Comparison of ENCODE assay signal across 8 cellular contexts in the genomic region with DNA sequence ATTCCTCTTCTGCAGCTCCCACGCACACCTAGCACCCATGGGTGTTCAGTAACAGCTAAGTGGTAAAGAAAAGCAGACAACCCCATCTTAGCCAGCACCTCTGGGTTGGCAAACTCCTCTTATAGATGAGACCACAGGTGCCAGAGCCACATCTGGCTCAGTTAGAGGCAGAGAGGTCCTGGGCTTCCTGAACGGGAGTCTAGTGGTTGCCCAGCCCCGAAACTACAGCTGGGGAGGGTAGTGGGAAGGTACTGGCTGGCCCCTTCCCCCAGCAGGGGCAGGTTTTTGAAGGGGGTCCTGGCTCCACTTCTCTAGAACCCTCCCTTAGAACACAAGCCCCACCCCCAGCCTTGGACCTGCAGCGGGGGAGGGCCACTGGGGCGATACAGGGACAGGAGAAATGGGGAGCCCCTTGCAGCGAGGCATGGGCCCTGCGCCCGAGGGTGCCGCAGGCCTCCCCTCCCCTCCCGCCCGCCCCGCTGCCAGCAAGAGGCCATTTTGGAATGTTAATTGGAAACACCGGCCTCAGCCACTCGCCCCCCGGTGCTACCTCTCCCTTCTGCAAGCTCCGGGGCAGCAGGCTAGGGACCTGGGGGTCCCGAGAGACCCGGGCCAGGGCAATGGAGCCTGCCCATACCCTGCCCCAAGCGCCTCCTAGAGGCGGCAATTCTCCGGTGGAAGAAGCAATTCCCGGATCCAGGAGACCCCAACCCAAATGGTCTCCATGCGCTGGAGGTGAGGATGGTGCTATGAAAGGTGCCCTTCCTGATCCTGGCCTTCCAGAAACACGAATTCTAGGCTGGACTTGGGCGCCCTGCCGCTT. TPM values are rescaled to one million over a fixed set of nuclear protein-coding genes. Genes with fewer than 3 reads are reported as not detected.
DNase-seq lines count a peak whose midpoint lies in the region; ATAC-seq, FAIRE-seq and TF ChIP-seq lines count a peak whose summit lies in the region.

No MANE protein-coding gene starts in this region.

- H3K4me1 ChIP-seq in adrenal gland (replicated peaks in 1 of 2) = peaks cover 23 to 68% of the 10 kb centered on the region in 2 donors
- peaks cover 15 to 47% of the 10 kb centered on the region in 2 donors for H3K4me1 ChIP-seq in kidney (ENCODE audit: control insufficient read depth in 1 of 2, insufficient read depth in 1 of 2, low read depth in 1 of 2, low read length in 2 of 2)

- peaks cover 0 to 6% (median 0%) of the 10 kb centered on the region in 3 donors for H3K27me3 Mint-ChIP-seq in CD14-positive monocyte (ENCODE audit: low read depth in 3 of 3)

- peak overlapping the region; percentile 16 to 93 (median 78) for H3K27ac Mint-ChIP-seq in CD14-positive monocyte

- peaks cover 47% of the 10 kb centered on the region for H3K4me1 Mint-ChIP-seq in CD14-positive monocyte

- TF ChIP-seq CTCF in CD14-positive monocyte (IDR thresholded peaks at IDR 0.05) (peak; percentile 28), adrenal gland (IDR thresholded peaks at IDR 0.05) (no peak), kidney (IDR thresholded peaks at IDR 0.05; ENCODE audit: borderline replicate concordance, extremely low read depth, insufficient read depth) (peak; percentile 5)

- peaks cover 0 to 1% (median 0%) of the 10 kb centered on the region in 7 donors for H3K9me3 Mint-ChIP-seq in CD14-positive monocyte

- no peak for FAIRE-seq in kidney (lab: Jason Lieb, UNC)

- no peaks in the 10 kb centered on the region for H3K9me3 ChIP-seq in MG63
- no peaks in the 10 kb centered on the region for H3K9me3 ChIP-seq in adrenal gland (replicated peaks in 1 of 3)
- H3K9me3 ChIP-seq in kidney (ENCODE audit: control insufficient read depth in 1 of 2, low read length in 2 of 2) = no peaks in the 10 kb centered on the region

- intact Hi-C loops in CD14-positive monocyte (cut with micrococcal nuclease) = loop anchor here (5.0 kb wide), 4 partner anchors 53 to 113 kb away; partner anchors contain the start of genes PARP3 (in 1 of the 2), RPL29 (in 1 of the 2) and RRP9 (in 1 of the 2)
- intact Hi-C loops in adrenal gland (cut with DNase I) = loop anchor here (5.0 kb wide), 2 partner anchors 38 to 53 kb away; no protein-coding TSS in a partner anchor
- intact Hi-C loops in kidney (cut with DNase I) = no loop called here

- H3K27me3 ChIP-seq in MG63 (no peaks in the 10 kb centered on the region), adrenal gland (no peaks in the 10 kb centered on the region)

- peak overlapping the region; percentile 91 to 96 for H3K4me3 Mint-ChIP-seq in CD14-positive monocyte

- ATAC-seq in GM18511 (IDR thresholded peaks at IDR 0.05; ENCODE audit: unreplicated experiment) = no peak

- 18 to 30% (median 29%) methylated on average over 9 to 26 of the region's 26 CpGs for WGBS in adrenal gland, 4 donors

- peak overlapping the region; percentile 86 for H3K9ac ChIP-seq in kidney (ENCODE audit: low read length in 2 of 2)

- H3K36me3 ChIP-seq in MG63 = peaks cover 24% of the 10 kb centered on the region
- peaks cover 0 to 36% of the 10 kb centered on the region in 2 donors for H3K36me3 ChIP-seq in adrenal gland (replicated peaks in 1 of 2)
- H3K36me3 ChIP-seq in kidney (ENCODE audit: control insufficient read depth in 1 of 2, insufficient read depth in 2 of 2, low read length in 2 of 2) = peaks cover 8 to 10% of the 10 kb centered on the region in 2 donors

- no peak for TF ChIP-seq POLR2A in adrenal gland (IDR thresholded peaks at IDR 0.05)

- peak overlapping the region; percentile 67 for H3K4me3 ChIP-seq in MG63
- peak overlapping the region in 3 of 4 donors; percentile 35 to 54 (median 37) for H3K4me3 ChIP-seq in adrenal gland
- peak overlapping the region; percentile 73 to 74 for H3K4me3 ChIP-seq in kidney (ENCODE audit: low read length in 2 of 2)

- H3K36me3 Mint-ChIP-seq in CD14-positive monocyte = peaks cover 32 to 43% of the 10 kb centered on the region in 2 donors

- H3K27ac ChIP-seq in adrenal gland (peak overlapping the region in 4 of 5 donors; percentile 16 to 91 (median 74)), kidney (ENCODE audit: low read depth in 2 of 2, low read length in 2 of 2) (peak overlapping the region; percentile 63 to 71)

- DNase-seq in CD14-positive monocyte (ENCODE audit: low spot score) (no peak), MG63 (no peak), adrenal gland (no peak), kidney (no peak), NCI-H2081 (lab: John Stamatoyannopoulos, UW) (no peak), HUDEP-2 (lab: John Stamatoyannopoulos, UW; ENCODE audit: unreplicated experiment in 76 of 76) (no peak)
- DNase-seq in stimulated activated naive CD4-positive, alpha-beta T cell (lab: John Stamatoyannopoulos, UW) = peak in 4 of 6 experiments; percentile 20 to 39 (median 28)

RNA-seq across cellular contexts. Expression of gene DUSP7, which starts 1.5 kb away (rescaled TPM):
- polyA plus RNA-seq in CD14-positive monocyte (1 to 10 TPM; 2.8 to 3.9 TPM), adrenal gland (10 to 100 TPM in 1 of 3 donors, 1 to 10 TPM in 2; 5.7 to 10.0 (median 7.7) TPM), kidney (ENCODE audit: insufficient read depth, low read depth, low replicate concordance) (10.1 TPM)
- 2.1 and 9.7 TPM in 2 replicates for total RNA-seq in MG63 (2014; rRNA removed; shearing (Covaris generic); ENCODE audit: low replicate concordance)
- total RNA-seq in adrenal gland (10 to 100 TPM; 11.6 to 35.0 (median 16.5) TPM), kidney (19.8 TPM)

RNA-seq across cellular contexts. Expression of gene RPL29, which starts 59.2 kb away (rescaled TPM):
- polyA plus RNA-seq in CD14-positive monocyte = 100 to 1,000 TPM; 753 to 856 TPM
- 598 and 1,092 TPM in 2 replicates for total RNA-seq in MG63 (2014; rRNA removed; shearing (Covaris generic); ENCODE audit: low replicate concordance)
- total RNA-seq in adrenal gland = 1,000 to 10,000 TPM; 1,018 to 1,982 (median 1,315) TPM
- 1,000 to 10,000 TPM in 2 of 3 donors, 100 to 1,000 TPM in 1; 947 to 3,421 (median 2,326) TPM for polyA plus RNA-seq in adrenal gland
- 785 TPM for total RNA-seq in kidney
- polyA plus RNA-seq in kidney (ENCODE audit: insufficient read depth, low read depth, low replicate concordance) = 1,416 TPM

Comparison
In these comparisons a context has a peak if more than half of its experiments do, and no peak if none do; other contexts are left out.
1. DNase-seq: peak in stimulated activated naive CD4-positive, alpha-beta T cell (4 of 6); none in CD14-positive monocyte (single experiment), MG63 (single experiment), adrenal gland (0 of 7), kidney (single experiment), NCI-H2081 (0 of 2) and HUDEP-2 (0 of 76).
2. CTCF ChIP-seq: peak in CD14-positive monocyte (single experiment) and kidney (single experiment); none in adrenal gland (0 of 6).
3. Peak in every context shown above with its lines, with median percentiles within 50 percentile points of each other: H3K4me3 ChIP-seq.